In the genomic region with DNA sequence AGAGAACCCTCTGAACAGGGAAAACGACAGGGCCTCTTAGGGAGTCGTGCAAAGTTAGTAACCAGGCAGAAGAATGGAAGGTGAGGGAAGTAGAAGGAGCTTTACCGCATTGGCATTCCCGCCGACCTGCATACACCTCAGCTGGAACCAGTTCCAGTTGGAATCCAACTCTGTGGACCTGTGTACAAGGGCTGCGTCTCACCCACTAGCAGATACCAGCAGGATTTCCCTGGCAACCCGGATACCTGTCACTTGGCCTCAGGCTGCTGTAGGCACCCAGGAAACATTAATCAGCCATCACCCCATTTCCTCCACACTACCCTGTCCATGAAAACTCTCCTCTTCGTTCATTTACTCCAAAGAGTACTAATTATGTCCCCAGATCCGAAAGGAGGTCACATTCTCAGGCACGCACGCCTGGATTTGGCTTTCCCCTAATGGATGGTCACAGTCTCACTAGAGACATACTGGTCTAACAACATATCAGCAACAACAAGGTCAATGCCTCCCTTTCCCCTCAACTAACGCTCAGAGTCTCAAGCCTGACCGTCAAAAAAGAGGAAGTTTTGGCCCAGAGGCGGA, we compare ENCODE assay signal across 8 cellular contexts. TPM values are rescaled to one million over a fixed set of nuclear protein-coding genes. Genes with fewer than 3 reads are reported as not detected.
A peak's percentile ranks its signal among the peaks of the same experiment; 100 is the strongest.
DNase-seq lines count a peak whose midpoint lies in the region; ATAC-seq and TF ChIP-seq lines count a peak whose summit lies in the region.

No MANE protein-coding gene starts in this region.

- no peaks in the 10 kb centered on the region for H3K27me3 ChIP-seq in PC-3 (ENCODE audit: low read length)

- H3K27ac ChIP-seq in PC-3 (ENCODE audit: low read length) = peak overlapping the region; percentile 72

- H3K4me3 Mint-ChIP-seq in endothelial cell (ENCODE audit: unreplicated experiment) (peak overlapping the region; percentile 95), progenitor cell of endocrine pancreas (ENCODE audit: low read depth) (peak overlapping the region; percentile 94)

- H3K36me3 Mint-ChIP-seq in endothelial cell (ENCODE audit: low read depth, unreplicated experiment) (peaks cover 37% of the 10 kb centered on the region), progenitor cell of endocrine pancreas (ENCODE audit: insufficient read depth) (peaks cover 6% of the 10 kb centered on the region)

- 0 out of 2 replicates have a peak, but pooled peaks cover 8% of the 10 kb centered on the region for H3K4me1 ChIP-seq in PC-3 (ENCODE audit: insufficient read depth, low read length)

- peaks cover 38% of the 10 kb centered on the region; the same call in 1 of the 2 replicates for H3K36me3 ChIP-seq in PC-3 (ENCODE audit: low read depth, low read length)

- no peaks in the 10 kb centered on the region for H3K9me2 ChIP-seq in PC-3 (replicated peaks; ENCODE audit: low read length)

- peak overlapping the region; percentile 93 for H3K27ac Mint-ChIP-seq in endothelial cell (ENCODE audit: unreplicated experiment)
- peak overlapping the region; percentile 98 for H3K27ac Mint-ChIP-seq in progenitor cell of endocrine pancreas

- H3K4me1 Mint-ChIP-seq in endothelial cell (ENCODE audit: unreplicated experiment) (peaks cover 29% of the 10 kb centered on the region), progenitor cell of endocrine pancreas (ENCODE audit: low read depth) (peaks cover 17% of the 10 kb centered on the region)

- CTCF ChIA-PET in PC-3 (lab: Charles Lee) = no interaction called here

- intact Hi-C loops in PC-3 (cut with micrococcal nuclease) = loop anchor here (2.0 kb wide), 2 partner anchors 39 to 73 kb away; a partner anchor contains a TSS

- no peaks in the 10 kb centered on the region for H3K9me3 ChIP-seq in PC-3 (ENCODE audit: low read length)

- TF ChIP-seq CTCF in PC-3 (conservative IDR thresholded peaks at IDR 0.05; ENCODE audit: low read depth, low read length) (no peak), endothelial cell (IDR thresholded peaks at IDR 0.05; ENCODE audit: unreplicated experiment) (no peak), progenitor cell of endocrine pancreas (IDR thresholded peaks at IDR 0.05; ENCODE audit: unreplicated experiment) (no peak)

- DNase-seq in PC-3 (peak; percentile 13), endothelial cell (ENCODE audit: low spot score) (no peak), progenitor cell of endocrine pancreas (ENCODE audit: low spot score, unreplicated experiment) (no peak), AG08396 (ENCODE audit: low spot score) (no peak), Ammon's horn (ENCODE audit: low spot score) (no peak), D341Med (ENCODE audit: low spot score) (no peak)

- H3K4me3 ChIP-seq in GM08714 (ENCODE audit: low read length) (peak overlapping the region; percentile 92), PC-3 (ENCODE audit: low read length) (peak overlapping the region; percentile 94)

- H3K9ac ChIP-seq in PC-3 (ENCODE audit: low read length) = peak overlapping the region; percentile 99

- peak overlapping the region; percentile 85 for H3K4me2 ChIP-seq in PC-3 (ENCODE audit: low read length)

- H3K27me3 Mint-ChIP-seq in endothelial cell (ENCODE audit: unreplicated experiment) (peaks cover 17% of the 10 kb centered on the region), progenitor cell of endocrine pancreas (no peaks in the 10 kb centered on the region)

- H3K9me3 Mint-ChIP-seq in endothelial cell (ENCODE audit: unreplicated experiment) (no peaks in the 10 kb centered on the region), progenitor cell of endocrine pancreas (ENCODE audit: low read depth) (no peaks in the 10 kb centered on the region)

- H2AFZ ChIP-seq in PC-3 (ENCODE audit: low read length) = peak overlapping the region; percentile 70

- H3F3A ChIP-seq in PC-3 (ENCODE audit: low read length, unreplicated experiment) = no peaks in the 10 kb centered on the region

- H4K20me1 ChIP-seq in PC-3 (ENCODE audit: low read length) = no peaks in the 10 kb centered on the region

- ATAC-seq in PC-3 (no peak), HG02885 (IDR thresholded peaks at IDR 0.05; ENCODE audit: poor library complexity, unreplicated experiment) (no peak)

- no TSS peak for BruUV-seq in PC-3 (replicated peaks; lab: Mats Ljungman, UMichigan)

- POLR2A ChIA-PET in PC-3 (lab: Charles Lee; ENCODE audit: unreplicated experiment) = no interaction called here

- peaks cover 56% of the 10 kb centered on the region for H3K79me2 ChIP-seq in PC-3 (ENCODE audit: low read length)

RNA-seq across cellular contexts. Expression of a gene that starts 0.8 kb away (rescaled TPM):
- total RNA-seq in PC-3 (2014; rRNA removed) = 97.5 and 125 TPM in 2 replicates
- 78.7 TPM for total RNA-seq in endothelial cell (ENCODE audit: unreplicated experiment)
- 109 and 112 TPM in 2 replicates for total RNA-seq in progenitor cell of endocrine pancreas

RNA-seq across cellular contexts. Expression of a gene that starts 10.4 kb away (rescaled TPM):
- 83.9 and 129 TPM in 2 replicates for total RNA-seq in PC-3 (2014; rRNA removed)
- 10.7 TPM for total RNA-seq in endothelial cell (ENCODE audit: unreplicated experiment)
- 54.1 and 59.6 TPM in 2 replicates for total RNA-seq in progenitor cell of endocrine pancreas

RNA-seq across cellular contexts. Expression of a gene that starts 38.9 kb away (rescaled TPM):
- 45.4 and 54.5 TPM in 2 replicates for total RNA-seq in PC-3 (2014; rRNA removed)
- 64.4 TPM for total RNA-seq in endothelial cell (ENCODE audit: unreplicated experiment)
- total RNA-seq in progenitor cell of endocrine pancreas = 31.4 and 32.0 TPM in 2 replicates
